22 cellular contexts compared by ENCODE assay signal in genomic region chr17:81324177-81324905, GRCh38.
"Had no signal": no experiment of that assay in that cellular context is flagged by ENCODE, and none has a peak within 500 bp of the region (broad histone marks: within the 10 kb centered on the region; RNA-seq: fewer than 3 reads in every experiment).

No MANE protein-coding gene starts in this region.

- H3K9me3 ChIP-seq: ascending aorta had no signal

- H3K36me3 ChIP-seq: ascending aorta had no signal

- ATAC-seq: activated CD4-positive, alpha-beta T cell treated with anti-CD3 and anti-CD28 coated beads for 36 hours; activated CD4-positive, CD25-positive, alpha-beta regulatory T cell treated with anti-CD3 and anti-CD28 coated beads, Interleukin-2, amount 50 U/mL, for 24 hours; activated CD8-positive, alpha-beta T cell treated with anti-CD3 and anti-CD28 coated beads, Interleukin-2, amount 10 ng/mL, durations not matched to agents 7 days and 5 days; K562; Panc1; Right ventricle myocardium inferior; WTC11 had no signal

- H3K27ac ChIP-seq: ascending aorta had no signal

- H3K4me3 ChIP-seq: ascending aorta, K562 had no signal

- H3K27me3 ChIP-seq: ascending aorta had no signal

- DNase-seq: activated CD4-positive, alpha-beta T cell treated with anti-CD3 and anti-CD28 coated beads for 36 hours; activated CD4-positive, alpha-beta T cell treated with anti-CD3 and anti-CD28 coated beads, Interleukin-2, amount 10 ng/mL, durations not matched to agents 7 days and 5 days; activated CD4-positive, alpha-beta T cell treated with anti-CD3 and anti-CD28 coated beads, Interleukin-2, amount 50 U/mL, for 48 hours; activated CD8-positive, alpha-beta T cell treated with anti-CD3 and anti-CD28 coated beads, Interleukin-2, amount 10 ng/mL, durations not matched to agents 7 days and 5 days; activated gamma-delta T cell; activated naive CD4-positive, alpha-beta T cell treated with Interleukin-2 at 50 U/mL for 16 hours; activated naive CD8-positive, alpha-beta T cell treated with anti-CD3 and anti-CD28 coated beads, Interleukin-2, amount 10 ng/mL, durations not matched to agents 7 days and 5 days; activated T-cell treated with anti-CD3 and anti-CD28 coated beads, Interleukin-2, amount 50 U/mL, for 24 hours; amygdala; IMR-90; NCI-H1105; NCI-H1436; NCI-H1694; NCI-H1930; NCI-H2081 treated with DMSO at 0.1 percent for 48 hours; NCI-H345 had no signal
